1 cellular context compared by ENCODE assay signal in genomic region chr10:120989279-120989678, GRCh38.
TF ChIP-seq lines count a peak whose summit lies in the region.

No MANE protein-coding gene starts in this region.

TF ChIP-seq in liver, 16 proteins besides CTCF, POLR2A, EP300 and RAD21 (continued from another document):
- TF ChIP-seq ZBTB33 (IDR thresholded peaks at IDR 0.05): no peak
